ENCODE assay signal across 34 cellular contexts in genomic region chr2:184186436-184186835, GRCh38.
"Had no signal": no experiment of that assay in that cellular context is flagged by ENCODE, and none has a peak within 500 bp of the region (broad histone marks: within the 10 kb centered on the region; RNA-seq: fewer than 3 reads in every experiment).

No MANE protein-coding gene starts in this region.

- H3K27me3 ChIP-seq: adrenal gland, ascending aorta, body of pancreas, brain microvascular endothelial cell, breast epithelium, cardiac muscle cell had no signal

- FAIRE-seq: astrocyte, bronchial epithelial cell had no signal

- DNase-seq: activated effector memory CD4-positive, alpha-beta T cell treated with anti-CD3 and anti-CD28 coated beads, Interleukin-2, amount 50 U/mL, for 16 hours; activated effector memory CD4-positive, alpha-beta T cell treated with Interleukin-2 at 50 U/mL for 16 hours; activated gamma-delta T cell; activated gamma-delta T cell treated with Interleukin-2 at 50 U/mL for 16 hours; activated naive CD4-positive, alpha-beta T cell; activated naive CD4-positive, alpha-beta T cell treated with anti-CD3 and anti-CD28 coated beads for 36 hours; activated naive CD4-positive, alpha-beta T cell treated with anti-CD3 and anti-CD28 coated beads, Interleukin-2, amount 10 ng/mL, durations not matched to agents 7 days and 5 days; activated naive CD4-positive, alpha-beta T cell treated with anti-CD3 and anti-CD28 coated beads, Interleukin-2, amount 50 U/mL, for 16 hours; activated naive CD4-positive, alpha-beta T cell treated with Interleukin-2 at 50 U/mL for 16 hours; activated naive CD8-positive, alpha-beta T cell treated with anti-CD3 and anti-CD28 coated beads for 36 hours; activated naive CD8-positive, alpha-beta T cell treated with anti-CD3 and anti-CD28 coated beads, Interleukin-2, amount 10 ng/mL, durations not matched to agents 7 days and 5 days; activated naive CD8-positive, alpha-beta T cell treated with anti-CD3 and anti-CD28 coated beads, Interleukin-2, amount 50 U/mL, for 24 hours; activated T-cell treated with anti-CD3 and anti-CD28 coated beads, Interleukin-2, amount 50 U/mL, for 1 hour; activated T-cell treated with anti-CD3 and anti-CD28 coated beads, Interleukin-2, amount 50 U/mL, for 24 hours; activated T-cell treated with anti-CD3 and anti-CD28 coated beads, Interleukin-2, amount 50 U/mL, for 4 hours; activated T-cell treated with anti-CD3 and anti-CD28 coated beads, Interleukin-2, amount 50 U/mL, for 48 hours; activated T-cell treated with anti-CD3 and anti-CD28 coated beads, Interleukin-2, amount 50 U/mL, for 72 hours; adrenal gland; amniotic stem cell; amygdala; anterior cingulate cortex; aorta; body of pancreas; brain microvascular endothelial cell; caudate nucleus; central memory CD4-positive, alpha-beta T cell; cerebellar nuclear complex had no signal

- H3K4me3 ChIP-seq: adrenal gland, ascending aorta, body of pancreas, breast epithelium, cardiac muscle cell had no signal

- H3K4me1 ChIP-seq: adrenal gland, ascending aorta, body of pancreas, breast epithelium had no signal

- H3K36me3 ChIP-seq: adrenal gland, ascending aorta, brain microvascular endothelial cell, breast epithelium, cardiac muscle cell had no signal

- H3K9me3 ChIP-seq: adrenal gland, ascending aorta, body of pancreas had no signal

- ATAC-seq: activated naive CD4-positive, alpha-beta T cell treated with anti-CD3 and anti-CD28 coated beads, Interleukin-2, amount 50 U/mL, for 72 hours; activated naive CD8-positive, alpha-beta T cell treated with anti-CD3 and anti-CD28 coated beads, Interleukin-2, amount 50 U/mL, for 24 hours; activated T-cell treated with anti-CD3 and anti-CD28 coated beads, Interleukin-2, amount 50 U/mL, for 4 hours; activated T-cell treated with anti-CD3 and anti-CD28 coated beads, Interleukin-2, amount 50 U/mL, for 72 hours; activated T-helper 17 cell treated with anti-CD3 and anti-CD28 coated beads, Interleukin-2, amount 50 U/mL, for 72 hours; body of pancreas had no signal

- H3K27ac ChIP-seq: adrenal gland, ascending aorta, body of pancreas, brain microvascular endothelial cell, breast epithelium, cardiac muscle cell had no signal
